ENCODE assay signal across 14 cellular contexts in genomic region chr9:5566054-5566618, GRCh38. TPM values are rescaled to one million over a fixed set of nuclear protein-coding genes. Genes with fewer than 3 reads are reported as not detected.
DNase-seq lines count a peak whose midpoint lies in the region; ATAC-seq, FAIRE-seq and TF ChIP-seq lines count a peak whose summit lies in the region.
"Had no signal": no experiment of that assay in that cellular context is flagged by ENCODE, and none has a peak within 500 bp of the region (broad histone marks: within the 10 kb centered on the region; RNA-seq: fewer than 3 reads in every experiment).

No MANE protein-coding gene starts in this region.

- H3K9me3 ChIP-seq in CD4-positive, alpha-beta memory T cell (ENCODE audit: control insufficient read depth in 1 of 2, low read length in 2 of 2), result no peaks in the 10 kb centered on the region
- no peaks in the 10 kb centered on the region for H3K9me3 ChIP-seq in uterus
- H3K9me3 ChIP-seq: thyroid gland had no signal

- CTCF ChIA-PET in CD4-positive, alpha-beta memory T cell (lab: Charles Lee; ENCODE audit: partially characterized antibody), result interaction anchor here (4.9 kb wide), 1 partner anchor 116 kb away, joined by 20 read pairs; the partner anchor contains the start of gene CD274

- no peak overlapping the region for H3K4me3 Mint-ChIP-seq in osteocyte (ENCODE audit: unreplicated experiment)
- H3K4me3 Mint-ChIP-seq in CD4-positive, alpha-beta memory T cell, result no peak overlapping the region
- H3K4me3 Mint-ChIP-seq: natural killer cell had no signal

- POLR2A ChIA-PET in CD4-positive, alpha-beta memory T cell (lab: Charles Lee; ENCODE audit: partially characterized antibody), result no interaction called here

- peaks cover 6% of the 10 kb centered on the region for H3K9me3 Mint-ChIP-seq in osteocyte (ENCODE audit: unreplicated experiment)
- peaks cover 0 to 5% (median 2%) of the 10 kb centered on the region in 8 donors for H3K9me3 Mint-ChIP-seq in CD4-positive, alpha-beta memory T cell
- H3K9me3 Mint-ChIP-seq: natural killer cell had no signal

- H3K4me1 ChIP-seq in CD4-positive, alpha-beta memory T cell (ENCODE audit: insufficient read depth, low read length), result peaks cover 28% of the 10 kb centered on the region
- H3K4me1 ChIP-seq in uterus, result no peaks in the 10 kb centered on the region

- H3K27me3 Mint-ChIP-seq in osteocyte (ENCODE audit: unreplicated experiment), result no peaks in the 10 kb centered on the region
- no peaks in the 10 kb centered on the region for H3K27me3 Mint-ChIP-seq in CD4-positive, alpha-beta memory T cell

- peaks cover 9% of the 10 kb centered on the region for H3K4me1 Mint-ChIP-seq in osteocyte (ENCODE audit: unreplicated experiment)
- peaks cover 30 to 47% (median 35%) of the 10 kb centered on the region in 4 donors for H3K4me1 Mint-ChIP-seq in CD4-positive, alpha-beta memory T cell

- peak; percentile 71 for ATAC-seq in HG03159 (IDR thresholded peaks at IDR 0.05; ENCODE audit: unreplicated experiment)
- ATAC-seq in esophagus mucosa, result peak; percentile 89
- ATAC-seq: natural killer cell had no signal

- no peak overlapping the region for H3K27ac Mint-ChIP-seq in osteocyte (ENCODE audit: unreplicated experiment)
- peak overlapping the region in 1 of 7 donors; percentile 7 for H3K27ac Mint-ChIP-seq in CD4-positive, alpha-beta memory T cell
- H3K27ac Mint-ChIP-seq: activated T-helper 2 cell treated with anti-CD3 and anti-CD28 coated beads, Interferon-gamma antibody, Interleukin-2, Interleukin-4, amounts not matched to agents 10 μg/mL and 5 μg/mL and 100 μg/mL, durations not matched to agents 14 hours and 24 hours and 36 hours; natural killer cell had no signal

- no peaks in the 10 kb centered on the region for H3K36me3 ChIP-seq in CD4-positive, alpha-beta memory T cell (ENCODE audit: insufficient read depth, low read length)
- no peaks in the 10 kb centered on the region for H3K36me3 ChIP-seq in uterus
- H3K36me3 ChIP-seq: thyroid gland had no signal

- FAIRE-seq in GM12892 (lab: Jason Lieb, UNC), result peak; percentile 94

- H3K4me3 ChIP-seq in CD4-positive, alpha-beta memory T cell (ENCODE audit: low read length in 2 of 2), result no peak overlapping the region
- H3K4me3 ChIP-seq in uterus (no peak overlapping the region), foreskin fibroblast (ENCODE audit: low read depth in 1 of 2, low read length in 2 of 2) (no peak overlapping the region)
- H3K4me3 ChIP-seq: thyroid gland had no signal

- H3K36me3 Mint-ChIP-seq in osteocyte (ENCODE audit: unreplicated experiment), result peaks cover 4% of the 10 kb centered on the region
- H3K36me3 Mint-ChIP-seq in CD4-positive, alpha-beta memory T cell, result peaks cover 0 to 3% of the 10 kb centered on the region in 2 donors
- H3K36me3 Mint-ChIP-seq: natural killer cell had no signal

- H3K27ac ChIP-seq in CD4-positive, alpha-beta memory T cell (ENCODE audit: low read depth, low read length), result no peak overlapping the region
- H3K27ac ChIP-seq in uterus, result no peak overlapping the region
- H3K27ac ChIP-seq: KMS-11, thyroid gland had no signal

- intact Hi-C loops in CD4-positive, alpha-beta memory T cell (cut with micrococcal nuclease), result no loop called here
- intact Hi-C loops in uterus (cut with DNase I; ENCODE audit: low total_unique reads), result no loop called here

- DNase-seq in GM12892 (ENCODE audit: insufficient read length) (no peak), GM20000 (ENCODE audit: low spot score) (peak; percentile 28), osteocyte (ENCODE audit: extremely low spot score, unreplicated experiment) (no peak), uterus (no peak), foreskin fibroblast (no peak)
- no peak for DNase-seq in CD4-positive, alpha-beta memory T cell
- DNase-seq: natural killer cell, NCI-H774, T1000 had no signal

- no peak for TF ChIP-seq CTCF in GM20000 (IDR thresholded peaks at IDR 0.05; ENCODE audit: extremely low read depth, missing control alignments)
- TF ChIP-seq CTCF in osteocyte (IDR thresholded peaks at IDR 0.05), result no peak
- no peak for TF ChIP-seq CTCF in uterus (IDR thresholded peaks at IDR 0.05)
- no peak for TF ChIP-seq CTCF in foreskin fibroblast (IDR thresholded peaks at IDR 0.05; ENCODE audit: low read depth, low read length)

- no peak for TF ChIP-seq POLR2A in GM12892 (IDR thresholded peaks at IDR 0.05; ENCODE audit: low read depth, low read length)
- TF ChIP-seq POLR2A in uterus (IDR thresholded peaks at IDR 0.05), result no peak

- H3K27me3 ChIP-seq in CD4-positive, alpha-beta memory T cell (ENCODE audit: insufficient read depth, low read length), result no peaks in the 10 kb centered on the region
- H3K27me3 ChIP-seq in uterus, result no peaks in the 10 kb centered on the region
- H3K27me3 ChIP-seq: thyroid gland had no signal

RNA-seq across cellular contexts. Expression of gene PDCD1LG2, which starts 55.8 kb away (rescaled TPM):
- 2.1 TPM for polyA plus RNA-seq in GM12892 (2012; ENCODE audit: missing spikeins)
- total RNA-seq in esophagus mucosa, result 0.32 TPM
- total RNA-seq in osteocyte, result 1.7 TPM in 2 replicates
- 1 to 10 TPM in 1 of 2 experiments, under 1 TPM in 1; 0.90 to 1.1 TPM for total RNA-seq in CD4-positive, alpha-beta memory T cell
- 1 to 10 TPM; 1.1 TPM for polyA plus RNA-seq in CD4-positive, alpha-beta memory T cell
- total RNA-seq in uterus, result 1 to 10 TPM in 2 of 4 donors, under 1 TPM in 2; 0.77 to 5.0 (median 1.6) TPM
